ENCODE assay signal across 1 cellular context in genomic region chr10:92527716-92528115, GRCh38.
TF ChIP-seq lines count a peak whose summit lies in the region.

No MANE protein-coding gene starts in this region.

TF ChIP-seq in HepG2, 621 proteins besides CTCF, POLR2A, EP300 and RAD21 (continued from another document):
- TF ChIP-seq ZNF503 (CRISPR knock-in tag; IDR thresholded peaks at IDR 0.05) (no peak), ETV5 (CRISPR knock-in tag; IDR thresholded peaks at IDR 0.05; ENCODE audit: borderline replicate concordance) (no peak), ZBTB40 (IDR thresholded peaks at IDR 0.05) (no peak), ZBTB40 (CRISPR knock-in tag; IDR thresholded peaks at IDR 0.05) (no peak), JUN (CRISPR knock-in tag; IDR thresholded peaks at IDR 0.05) (no peak), ARID5B (CRISPR knock-in tag; IDR thresholded peaks at IDR 0.05) (no peak), ZUFSP (CRISPR knock-in tag; IDR thresholded peaks at IDR 0.05; ENCODE audit: borderline replicate concordance) (no peak), ZNF878 (CRISPR knock-in tag; IDR thresholded peaks at IDR 0.05) (no peak), BORCS8-MEF2B (CRISPR knock-in tag; IDR thresholded peaks at IDR 0.05) (no peak), EED (CRISPR knock-in tag; IDR thresholded peaks at IDR 0.05) (no peak)
